ENCODE assay signal across 32 cellular contexts in the genomic region with DNA sequence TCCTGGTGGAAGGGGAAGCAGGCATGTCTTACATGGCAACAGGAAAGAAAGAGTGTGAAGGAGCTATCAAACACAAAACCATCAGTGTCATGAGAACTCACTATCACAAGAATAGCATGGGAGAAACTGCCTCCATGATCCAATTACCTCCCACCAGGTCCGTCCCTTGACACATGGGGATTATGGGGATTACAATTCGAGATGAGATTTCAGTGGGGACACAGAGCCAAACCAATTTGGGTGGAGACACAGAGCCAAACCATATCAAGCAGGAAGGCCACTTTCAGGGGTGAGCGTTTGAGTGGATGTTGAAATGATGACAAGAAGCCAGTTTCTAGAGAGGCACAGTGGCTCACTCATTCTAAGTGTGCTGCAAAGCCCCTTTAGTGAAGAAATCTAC.
"Had no signal": no experiment of that assay in that cellular context is flagged by ENCODE, and none has a peak within 500 bp of the region (broad histone marks: within the 10 kb centered on the region; RNA-seq: fewer than 3 reads in every experiment).

No MANE protein-coding gene starts in this region.

- H3K9me3 ChIP-seq: lower lobe of right lung, neutrophil, testis, thyroid gland, transverse colon had no signal

- H3K36me3 ChIP-seq: neural progenitor cell, ovary, right atrium auricular region had no signal

- H3K4me3 Mint-ChIP-seq: immature natural killer cell; mesothelial cell of epicardium; naive B cell; natural killer cell; nephron progenitor cell; neural progenitor cell; stimulated activated naive B cell treated with anti-CD40 and anti-IgM and Interleukin-4, amounts not matched to agents 10 μg/mL and 1 μg/mL and 100 μg/mL, for 72 hours had no signal

- DNase-seq: hypothalamus; immature natural killer cell; kidney; left colon; left lung; lower lobe of right lung; mammary epithelial cell; mesenchymal stem cell; naive B cell; natural killer cell; nephron progenitor cell; occipital lobe; ovary; stimulated activated CD4-positive, alpha-beta T cell treated with anti-CD3 and anti-CD28 coated beads, Interleukin-12 subunit alpha, Interleukin-12 subunit beta, amount 100 ng/mL, for 4 hours; stimulated activated CD4-positive, alpha-beta T cell treated with anti-CD3 and anti-CD28 coated beads, Interleukin-15, amount 100 ng/mL, for 24 hours; stimulated activated CD4-positive, alpha-beta T cell treated with anti-CD3 and anti-CD28 coated beads, Interleukin-2, amount 100 ng/mL, for 24 hours; stimulated activated CD4-positive, alpha-beta T cell treated with anti-CD3 and anti-CD28 coated beads, Interleukin-4, amount 100 ng/mL, for 1 hour; stimulated activated naive B cell treated with anti-CD40 and anti-IgM and Interleukin-4, amounts not matched to agents 10 μg/mL and 1 μg/mL and 100 μg/mL, for 72 hours; stimulated activated naive CD8-positive, alpha-beta T cell treated with anti-CD3 and anti-CD28 coated beads, Interleukin-15, Interleukin-2, amounts not matched to agents 100 U/mL and 50 U/mL, for 24 hours; stomach; testis; thyroid gland; transverse colon; upper lobe of left lung had no signal

- H3K36me3 Mint-ChIP-seq: natural killer cell, neural progenitor cell had no signal

- H3K27me3 ChIP-seq: left lung, neural progenitor cell, neutrophil, ovary, right atrium auricular region, stomach, testis, thyroid gland, transverse colon, upper lobe of left lung, vagina had no signal

- ATAC-seq: left colon; left lung; lower lobe of right lung; natural killer cell; sciatic nerve; stimulated activated naive B cell treated with anti-CD40 and anti-IgM and Interleukin-4, amounts not matched to agents 10 μg/mL and 1 μg/mL and 100 μg/mL, for 72 hours; stimulated activated naive CD8-positive, alpha-beta T cell treated with anti-CD3 and anti-CD28 coated beads, Interleukin-15, Interleukin-2, amounts not matched to agents 100 U/mL and 50 U/mL, for 24 hours had no signal

- H3K27ac Mint-ChIP-seq: immature natural killer cell; mesothelial cell of epicardium; natural killer cell; nephron progenitor cell; neural progenitor cell; progenitor cell of endocrine pancreas; stimulated activated naive B cell treated with anti-CD40 and anti-IgM and Interleukin-4, amounts not matched to agents 10 μg/mL and 1 μg/mL and 100 μg/mL, for 72 hours had no signal

- H3K4me1 Mint-ChIP-seq: mesothelial cell of epicardium; naive B cell; stimulated activated naive B cell treated with anti-CD40 and anti-IgM and Interleukin-4, amounts not matched to agents 10 μg/mL and 1 μg/mL and 100 μg/mL, for 72 hours had no signal

- H3K4me3 ChIP-seq: left lung, lower lobe of right lung, neural progenitor cell, ovary, right atrium auricular region, skin epidermis, stomach, testis, thyroid gland, transverse colon, upper lobe of left lung, vagina had no signal

- H3K27me3 Mint-ChIP-seq: progenitor cell of endocrine pancreas; stimulated activated naive B cell treated with anti-CD40 and anti-IgM and Interleukin-4, amounts not matched to agents 10 μg/mL and 1 μg/mL and 100 μg/mL, for 72 hours had no signal

- H3K27ac ChIP-seq: left lung, lower lobe of right lung, neural progenitor cell, neutrophil, ovary, right atrium auricular region, skin epidermis, stomach, testis, thyroid gland, transverse colon, upper lobe of left lung, vagina had no signal
